Comparison of ENCODE assay signal across 8 cellular contexts in the genomic region with DNA sequence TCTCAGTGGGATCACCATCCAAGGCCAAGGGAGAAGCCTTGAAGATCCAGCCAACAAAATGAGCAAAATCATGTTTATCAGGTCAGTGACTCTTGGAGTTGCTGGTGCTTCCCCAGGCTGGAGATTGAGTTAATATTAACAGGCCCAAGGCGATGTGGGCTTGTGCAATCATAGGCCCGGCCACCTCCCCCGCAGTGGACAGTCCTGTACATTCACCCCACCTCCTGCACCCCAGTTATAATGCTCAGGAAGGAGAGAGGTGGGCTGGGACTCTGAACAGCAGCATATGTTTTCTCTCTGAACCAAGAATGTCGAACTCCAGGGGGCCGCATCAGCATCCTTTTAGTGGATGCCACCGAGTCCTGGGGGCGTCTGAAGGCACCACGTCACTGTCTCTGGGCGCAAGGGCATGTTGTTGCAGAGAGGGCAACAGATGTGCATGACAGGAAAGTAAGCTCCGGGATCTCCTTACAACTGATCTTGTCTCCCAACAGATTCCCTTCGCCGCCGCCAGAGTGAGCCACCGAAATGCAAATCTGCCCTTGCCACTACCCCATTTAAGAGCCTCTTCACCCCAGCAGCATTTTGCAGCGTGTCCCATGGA. TPM values are rescaled to one million over a fixed set of nuclear protein-coding genes. Genes with fewer than 3 reads are reported as not detected.
DNase-seq lines count a peak whose midpoint lies in the region; ATAC-seq and TF ChIP-seq lines count a peak whose summit lies in the region.

No MANE protein-coding gene starts in this region.

- H2BK5ac ChIP-seq in trophoblast cell (ENCODE audit: low read depth, low read length, poor library complexity) = no peak overlapping the region

- H2AFZ ChIP-seq in trophoblast cell (ENCODE audit: insufficient read depth, low read length, poor library complexity) = no peak overlapping the region

- TF ChIP-seq CTCF in GM12873 (IDR thresholded peaks at IDR 0.05; ENCODE audit: insufficient read depth, low read depth, low read length, missing control alignments) (peak; percentile 47), gastroesophageal sphincter (IDR thresholded peaks at IDR 0.05) (peak in 3 of 4 experiments; percentile 23 to 44 (median 32))

- DNase-seq in NCI-H748 (lab: John Stamatoyannopoulos, UW; ENCODE audit: unreplicated experiment) (peak; percentile 32), trophoblast cell (peak; percentile 23 to 51), COLO829 (ENCODE audit: low spot score) (no peak), HT-29 (ENCODE audit: low spot score) (no peak)
- no peak for DNase-seq in NK-92 treated with Interleukin-12 subunit alpha and Interleukin-12 subunit beta, amount 100 ng/mL, for 24 hours (lab: John Stamatoyannopoulos, UW)

- H3K14ac ChIP-seq in trophoblast cell (ENCODE audit: low read length) = no peak overlapping the region

- H3K9me3 ChIP-seq in gastroesophageal sphincter = no peaks in the 10 kb centered on the region
- H3K9me3 ChIP-seq in trophoblast cell (ENCODE audit: insufficient read depth, low read depth, low read length) = no peaks in the 10 kb centered on the region

- no peaks in the 10 kb centered on the region for H3K79me2 ChIP-seq in trophoblast cell (ENCODE audit: control insufficient read depth, insufficient read depth, low read length, poor library complexity)

- H2BK120ac ChIP-seq in trophoblast cell (ENCODE audit: insufficient read depth, low read length, poor library complexity) = no peak overlapping the region

- no peak overlapping the region for H3K23ac ChIP-seq in trophoblast cell (ENCODE audit: low read length)

- H4K12ac ChIP-seq in trophoblast cell (ENCODE audit: low read depth, low read length) = no peak overlapping the region

- H3K9ac ChIP-seq in trophoblast cell (ENCODE audit: low read length) = no peak overlapping the region

- H4K8ac ChIP-seq in trophoblast cell (ENCODE audit: low read depth, low read length) = no peak overlapping the region

- no peaks in the 10 kb centered on the region for H3K79me1 ChIP-seq in trophoblast cell (ENCODE audit: low read length)

- H3K4ac ChIP-seq in trophoblast cell (ENCODE audit: low read depth, low read length) = no peak overlapping the region

- H3K36me3 ChIP-seq in gastroesophageal sphincter (no peaks in the 10 kb centered on the region), trophoblast cell (ENCODE audit: control insufficient read depth in 1 of 2, insufficient read depth in 2 of 2, low read length in 2 of 2) (no peaks in the 10 kb centered on the region)

- no peak overlapping the region for H4K91ac ChIP-seq in trophoblast cell (ENCODE audit: low read depth, low read length)

- no peak overlapping the region for H3K4me3 ChIP-seq in gastroesophageal sphincter
- H3K4me3 ChIP-seq in trophoblast cell (ENCODE audit: low read depth, low read length) = no peak overlapping the region

- no peak overlapping the region for H2AK5ac ChIP-seq in trophoblast cell (ENCODE audit: low read length)

- no peak for TF ChIP-seq EP300 in gastroesophageal sphincter (IDR thresholded peaks at IDR 0.05)

- no peak for ATAC-seq in gastroesophageal sphincter
- ATAC-seq in HG03175 (IDR thresholded peaks at IDR 0.05; ENCODE audit: unreplicated experiment) = no peak

- WGBS in gastroesophageal sphincter (ENCODE audit: low coverage in 1 of 2), 2 donors = 0 to 18% methylated on average over 5 to 11 of the region's 15 CpGs
- no CpG with 5 or more reads among the region's 15 CpGs for WGBS in trophoblast cell (ENCODE audit: extremely low coverage, insufficient coverage, insufficient read length)

- H3K18ac ChIP-seq in trophoblast cell (ENCODE audit: low read length) = no peak overlapping the region

- TF ChIP-seq POLR2A in gastroesophageal sphincter (IDR thresholded peaks at IDR 0.05) = no peak

- H2BK12ac ChIP-seq in trophoblast cell (ENCODE audit: low read length) = no peak overlapping the region

- H3K27ac ChIP-seq in gastroesophageal sphincter = no peak overlapping the region
- no peak overlapping the region for H3K27ac ChIP-seq in trophoblast cell (ENCODE audit: low read depth, low read length)

- H3K4me1 ChIP-seq in gastroesophageal sphincter (no peaks in the 10 kb centered on the region), trophoblast cell (ENCODE audit: control insufficient read depth in 1 of 2, insufficient read depth in 2 of 2, low read length in 2 of 2) (no peaks in the 10 kb centered on the region)

- H3K27me3 ChIP-seq in gastroesophageal sphincter (peaks cover 15% of the 10 kb centered on the region), trophoblast cell (ENCODE audit: insufficient read depth, low read length) (no peaks in the 10 kb centered on the region)

- no peak overlapping the region for H3K4me2 ChIP-seq in trophoblast cell (ENCODE audit: low read length)

RNA-seq across cellular contexts. Expression of gene SERPINA2, which starts 11.2 kb away (rescaled TPM):
- not detected for total RNA-seq in gastroesophageal sphincter
- polyA plus RNA-seq in trophoblast cell (2013) = 0.39 and 0.42 TPM in 2 replicates
- not detected in 2 replicates for total RNA-seq in HT-29 (2014; rRNA removed; shearing (Covaris generic))

RNA-seq across cellular contexts. Expression of gene SERPINA6, which starts 32.2 kb away (rescaled TPM):
- total RNA-seq in gastroesophageal sphincter = not detected
- polyA plus RNA-seq in trophoblast cell (2013) = not detected in 2 replicates
- total RNA-seq in HT-29 (2014; rRNA removed; shearing (Covaris generic)) = 0.99 and 1.2 TPM in 2 replicates

RNA-seq across cellular contexts. Expression of gene SERPINA1, which starts 33.1 kb away (rescaled TPM):
- total RNA-seq in gastroesophageal sphincter = 10 to 100 TPM in 2 of 4 donors, 1 to 10 TPM in 2; 1.7 to 22.1 (median 9.4) TPM
- 0.14 and 0.19 TPM in 2 replicates for polyA plus RNA-seq in trophoblast cell (2013)
- total RNA-seq in HT-29 (2014; rRNA removed; shearing (Covaris generic)) = 304 and 307 TPM in 2 replicates

Comparison
In these comparisons a context has a peak if more than half of its experiments do, and no peak if none do; other contexts are left out.
1. DNase-seq: peak in NCI-H748 (single experiment) and trophoblast cell (2 of 2); none in COLO829 (single experiment), HT-29 (single experiment) and NK-92 treated with Interleukin-12 subunit alpha and Interleukin-12 subunit beta, amount 100 ng/mL, for 24 hours (single experiment).
2. RNA of gene SERPINA1, which starts 33.1 kb away (total RNA-seq): 304 to 307 TPM in HT-29; 1.7 to 22.1 TPM in gastroesophageal sphincter; every median in the first group is over 10 times any median in the second.